ENCODE assay signal across 8 cellular contexts in the genomic region with DNA sequence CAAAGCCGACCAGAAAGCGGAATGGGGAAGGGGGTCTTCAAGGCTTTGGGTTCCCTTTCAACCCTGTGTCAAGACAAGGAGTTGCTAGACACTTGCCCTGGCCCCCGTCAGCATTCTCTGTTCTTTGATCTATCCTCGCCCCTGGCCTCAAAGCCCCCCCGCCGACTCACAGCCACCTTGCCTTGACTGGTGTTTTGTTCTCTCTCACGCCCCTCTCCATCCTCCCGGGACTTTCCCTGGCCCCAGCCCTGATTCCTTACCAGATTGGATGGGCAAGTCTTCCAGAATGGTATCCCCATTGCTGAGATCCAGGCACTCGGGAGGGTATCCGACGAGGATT. TPM values are rescaled to one million over a fixed set of nuclear protein-coding genes. Genes with fewer than 3 reads are reported as not detected.
A peak's percentile ranks its signal among the peaks of the same experiment; 100 is the strongest.
DNase-seq lines count a peak whose midpoint lies in the region; ATAC-seq and TF ChIP-seq lines count a peak whose summit lies in the region.

No MANE protein-coding gene starts in this region.

- H3K79me2 ChIP-seq in smooth muscle cell (ENCODE audit: low read depth): peaks cover 51% of the 10 kb centered on the region

- peak overlapping the region; percentile 99 for H3K27ac Mint-ChIP-seq in activated T-helper 17 cell treated with anti-CD3 and anti-CD28 coated beads, Interleukin-2, amount 50 U/mL, for 72 hours

- no peaks in the 10 kb centered on the region for H3K4me1 ChIP-seq in right cardiac atrium (ENCODE audit: control insufficient read depth, insufficient read depth, low read length)
- peaks cover 40% of the 10 kb centered on the region for H3K4me1 ChIP-seq in smooth muscle cell (ENCODE audit: low read depth)

- no peak for ATAC-seq in activated T-helper 17 cell treated with anti-CD3 and anti-CD28 coated beads, Interleukin-2, amount 50 U/mL, for 72 hours (replicated peaks)
- ATAC-seq in right cardiac atrium (no peak), GM18870 (IDR thresholded peaks at IDR 0.05; ENCODE audit: unreplicated experiment) (no peak)

- peak overlapping the region; percentile 92 for H2AFZ ChIP-seq in smooth muscle cell (ENCODE audit: low read depth)

- intact Hi-C loops in right cardiac atrium (cut with DNase I): no loop called here

- no peaks in the 10 kb centered on the region for H3K9me3 ChIP-seq in right cardiac atrium (ENCODE audit: control insufficient read depth, low read length)
- H3K9me3 ChIP-seq in smooth muscle cell (replicated peaks; ENCODE audit: low read depth): no peaks in the 10 kb centered on the region

- peak overlapping the region; percentile 91 for H3K4me2 ChIP-seq in smooth muscle cell

- peak; percentile 3 for DNase-seq in activated gamma-delta T cell treated with anti-CD3 and anti-CD28 coated beads, Interleukin-2, amount 50 U/mL, for 16 hours (ENCODE audit: low read depth)
- DNase-seq in activated gamma-delta T cell (lab: John Stamatoyannopoulos, UW): no peak
- no peak for DNase-seq in right cardiac atrium
- DNase-seq in smooth muscle cell (lab: John Stamatoyannopoulos, UW; ENCODE audit: unreplicated experiment): no peak
- no peak for DNase-seq in NCI-H1417 (lab: John Stamatoyannopoulos, UW)
- DNase-seq in HuH-7.5 (ENCODE audit: low spot score): no peak

- peaks cover 5% of the 10 kb centered on the region for H3F3A ChIP-seq in smooth muscle cell (ENCODE audit: low read depth)

- peaks cover 34% of the 10 kb centered on the region for H3K4me1 Mint-ChIP-seq in activated T-helper 17 cell treated with anti-CD3 and anti-CD28 coated beads, Interleukin-2, amount 50 U/mL, for 72 hours

- peak overlapping the region; percentile 100 for H3K4me3 Mint-ChIP-seq in activated T-helper 17 cell treated with anti-CD3 and anti-CD28 coated beads, Interleukin-2, amount 50 U/mL, for 72 hours

- H3K36me3 ChIP-seq in smooth muscle cell (ENCODE audit: low read depth): no peaks in the 10 kb centered on the region

- no peaks in the 10 kb centered on the region for H3K9me3 Mint-ChIP-seq in activated T-helper 17 cell treated with anti-CD3 and anti-CD28 coated beads, Interleukin-2, amount 50 U/mL, for 72 hours

- TF ChIP-seq CTCF in smooth muscle cell (IDR thresholded peaks at IDR 0.05; ENCODE audit: borderline replicate concordance, insufficient read depth, poor library complexity, severe bottlenecking): no peak

- H3K9ac ChIP-seq in smooth muscle cell (ENCODE audit: low read depth): peak overlapping the region; percentile 96

- peaks cover 49% of the 10 kb centered on the region for H3K36me3 Mint-ChIP-seq in activated T-helper 17 cell treated with anti-CD3 and anti-CD28 coated beads, Interleukin-2, amount 50 U/mL, for 72 hours (ENCODE audit: low read depth)

- peaks cover 44% of the 10 kb centered on the region for H4K20me1 ChIP-seq in smooth muscle cell (ENCODE audit: low read depth)

- WGBS in right cardiac atrium: under 1% methylated on average over 11 of the region's 11 CpGs
- WGBS in smooth muscle cell (ENCODE audit: low lambda C conversion rate): 3% methylated on average over 11 of the region's 11 CpGs

- H3K27me3 Mint-ChIP-seq in activated T-helper 17 cell treated with anti-CD3 and anti-CD28 coated beads, Interleukin-2, amount 50 U/mL, for 72 hours: no peaks in the 10 kb centered on the region

- H3K27ac ChIP-seq in right cardiac atrium (ENCODE audit: low read length) (peak overlapping the region; percentile 50), smooth muscle cell (ENCODE audit: low read depth) (peak overlapping the region; percentile 97)

- H3K27me3 ChIP-seq in right cardiac atrium (ENCODE audit: control insufficient read depth, insufficient read depth): no peaks in the 10 kb centered on the region
- H3K27me3 ChIP-seq in smooth muscle cell (ENCODE audit: low read depth): no peaks in the 10 kb centered on the region

- H3K4me3 ChIP-seq in right cardiac atrium (ENCODE audit: low read length) (peak overlapping the region; percentile 93), smooth muscle cell (peak overlapping the region; percentile 77)

RNA-seq across cellular contexts. Expression of a gene that starts 0.6 kb away (rescaled TPM):
- 1 to 10 TPM; 6.7 to 7.1 TPM for total RNA-seq in activated T-helper 17 cell treated with anti-CD3 and anti-CD28 coated beads, Interleukin-2, amount 50 U/mL, for 72 hours
- total RNA-seq in right cardiac atrium (1 to 10 TPM; 4.6 to 5.0 (median 4.8) TPM), smooth muscle cell (31.9 and 37.9 TPM in 2 replicates)
- polyA plus RNA-seq in right cardiac atrium (1.6 TPM), smooth muscle cell (3.8 and 5.6 TPM in 2 replicates)

RNA-seq across cellular contexts. Expression of a gene that starts 2.7 kb away (rescaled TPM):
- 1 to 10 TPM in 1 of 2 donors, under 1 TPM in 1; 0.85 to 1.3 TPM for total RNA-seq in activated T-helper 17 cell treated with anti-CD3 and anti-CD28 coated beads, Interleukin-2, amount 50 U/mL, for 72 hours
- total RNA-seq in right cardiac atrium (10 to 100 TPM; 16.4 to 29.7 (median 21.7) TPM), smooth muscle cell (9.8 and 15.6 TPM in 2 replicates)
- polyA plus RNA-seq in right cardiac atrium (9.4 TPM), smooth muscle cell (2.1 and 5.0 TPM in 2 replicates)

RNA-seq across cellular contexts. Expression of a gene that starts 17.8 kb away (rescaled TPM):
- total RNA-seq in activated T-helper 17 cell treated with anti-CD3 and anti-CD28 coated beads, Interleukin-2, amount 50 U/mL, for 72 hours: not detected
- under 1 TPM in 3 of 4 donors, not detected in 1; 0.06 to 0.14 (median 0.08) TPM for total RNA-seq in right cardiac atrium
- polyA plus RNA-seq in right cardiac atrium: 0.05 TPM
- 3.2 and 6.0 TPM in 2 replicates for total RNA-seq in smooth muscle cell
- 0.14 and 2.7 TPM in 2 replicates for polyA plus RNA-seq in smooth muscle cell

RNA-seq across cellular contexts. Expression of a gene that starts 38.3 kb away (rescaled TPM):
- 1 to 10 TPM in 1 of 2 donors, under 1 TPM in 1; 0.58 to 2.1 TPM for total RNA-seq in activated T-helper 17 cell treated with anti-CD3 and anti-CD28 coated beads, Interleukin-2, amount 50 U/mL, for 72 hours
- under 1 TPM in 1 of 4 donors, not detected in 3; 0.43 TPM for total RNA-seq in right cardiac atrium
- 0.05 TPM for polyA plus RNA-seq in right cardiac atrium
- total RNA-seq in smooth muscle cell: 0.99 and 1.2 TPM in 2 replicates
- 0.60 and 1.00 TPM in 2 replicates for polyA plus RNA-seq in smooth muscle cell

RNA-seq across cellular contexts. Expression of a gene that starts 53.6 kb away (rescaled TPM):
- total RNA-seq in activated T-helper 17 cell treated with anti-CD3 and anti-CD28 coated beads, Interleukin-2, amount 50 U/mL, for 72 hours: not detected
- total RNA-seq in right cardiac atrium: under 1 TPM in 1 of 4 donors, not detected in 3; 0.14 TPM
- not detected for polyA plus RNA-seq in right cardiac atrium
- total RNA-seq in smooth muscle cell: not detected in 2 replicates
- not detected in 2 replicates for polyA plus RNA-seq in smooth muscle cell
